Comparison of ENCODE assay signal across 1 cellular context in the genomic region with DNA sequence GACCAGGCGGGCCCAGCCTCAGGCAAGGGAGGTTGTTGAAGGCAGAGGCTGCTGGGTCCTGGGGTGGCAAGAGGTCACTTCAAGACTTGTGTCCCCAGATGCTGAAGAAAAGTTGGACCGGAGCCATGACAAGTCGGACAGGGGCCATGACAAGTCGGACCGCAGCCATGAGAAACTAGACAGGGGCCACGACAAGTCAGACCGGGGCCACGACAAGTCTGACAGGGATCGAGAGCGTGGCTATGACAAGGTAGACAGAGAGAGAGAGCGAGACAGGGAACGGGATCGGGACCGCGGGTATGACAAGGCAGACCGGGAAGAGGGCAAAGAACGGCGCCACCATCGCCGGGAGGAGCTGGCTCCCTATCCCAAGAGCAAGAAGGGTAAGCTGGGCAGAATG.
TF ChIP-seq lines count a peak whose summit lies in the region.

No MANE protein-coding gene starts in this region.

TF ChIP-seq in GM12878, 131 proteins besides CTCF, POLR2A, EP300 and RAD21:
- TF ChIP-seq BHLHE40 (IDR thresholded peaks at IDR 0.05; ENCODE audit: borderline replicate concordance in 1 of 2, low read depth in 2 of 2, low read length in 1 of 2) (no peak), POLR2AphosphoS5 (IDR thresholded peaks at IDR 0.05; ENCODE audit: low read length) (peak; percentile 41; the same call in 1 of the 2 replicates), ZNF217 (IDR thresholded peaks at IDR 0.05) (no peak), HDGF (IDR thresholded peaks at IDR 0.05) (no peak), RELA (IDR thresholded peaks at IDR 0.05; ENCODE audit: borderline replicate concordance, partially characterized antibody) (no peak)
- TF ChIP-seq, protein P1, sequence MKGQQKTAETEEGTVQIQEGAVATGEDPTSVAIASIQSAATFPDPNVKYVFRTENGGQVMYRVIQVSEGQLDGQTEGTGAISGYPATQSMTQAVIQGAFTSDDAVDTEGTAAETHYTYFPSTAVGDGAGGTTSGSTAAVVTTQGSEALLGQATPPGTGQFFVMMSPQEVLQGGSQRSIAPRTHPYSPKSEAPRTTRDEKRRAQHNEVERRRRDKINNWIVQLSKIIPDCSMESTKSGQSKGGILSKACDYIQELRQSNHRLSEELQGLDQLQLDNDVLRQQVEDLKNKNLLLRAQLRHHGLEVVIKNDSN (IDR thresholded peaks at IDR 0.05; ENCODE audit: borderline replicate concordance, extremely low read length, insufficient read depth, low read depth, low read length), result no peak
